17 cellular contexts compared by ENCODE assay signal in the genomic region with DNA sequence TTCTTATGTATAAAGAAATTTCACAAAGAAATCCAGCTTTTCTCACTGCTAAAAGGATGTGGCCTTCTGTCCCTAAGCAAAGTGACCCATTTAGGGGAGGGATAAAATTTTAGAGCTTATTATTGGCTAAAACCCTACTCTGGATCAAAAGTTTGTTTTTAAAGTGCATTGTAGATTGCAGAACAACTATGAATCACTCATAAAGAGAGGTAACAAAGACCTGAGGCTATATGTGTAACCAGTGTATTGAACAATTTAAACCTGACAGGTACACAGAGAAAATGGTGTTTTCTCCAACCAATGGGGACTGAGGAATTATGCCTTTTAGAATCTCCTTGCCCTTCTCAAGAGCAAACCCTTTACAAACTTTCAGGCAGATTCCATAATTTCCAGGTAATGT.
DNase-seq lines count a peak whose midpoint lies in the region; ATAC-seq and TF ChIP-seq lines count a peak whose summit lies in the region.
"Had no signal": no experiment of that assay in that cellular context is flagged by ENCODE, and none has a peak within 500 bp of the region (broad histone marks: within the 10 kb centered on the region; RNA-seq: fewer than 3 reads in every experiment).

No MANE protein-coding gene starts in this region.

- H3K36me3 ChIP-seq in ACC112 (ENCODE audit: insufficient read depth, low read length) = no peaks in the 10 kb centered on the region; the same call in 1 of the 2 replicates
- no peaks in the 10 kb centered on the region for H3K36me3 ChIP-seq in mammary epithelial cell (ENCODE audit: insufficient read depth, low read length)
- H3K36me3 ChIP-seq: HAP-1 had no signal

- H3K9ac ChIP-seq in mammary epithelial cell (ENCODE audit: insufficient read depth, low read length) = no peak overlapping the region

- H3K4me3 Mint-ChIP-seq in activated T-helper 1 cell treated with anti-CD3 and anti-CD28 coated beads, Interleukin-12 subunit alpha, Interleukin-12 subunit beta, Interleukin-2, Interleukin-4 antibody, amounts not matched to agents 30 ng/mL and 10 ng/mL and 1 ng/mL, durations not matched to agents 14 hours and 24 hours and 36 hours = no peak overlapping the region
- H3K4me3 Mint-ChIP-seq: CD8-positive, alpha-beta T cell had no signal

- ATAC-seq in foreskin keratinocyte (peak; percentile 59), HG03095 (IDR thresholded peaks at IDR 0.05; ENCODE audit: unreplicated experiment) (no peak)
- ATAC-seq: CD8-positive, alpha-beta T cell had no signal

- H3K27me3 Mint-ChIP-seq in activated T-helper 1 cell treated with anti-CD3 and anti-CD28 coated beads, Interleukin-12 subunit alpha, Interleukin-12 subunit beta, Interleukin-2, Interleukin-4 antibody, amounts not matched to agents 30 ng/mL and 10 ng/mL and 1 ng/mL, durations not matched to agents 14 hours and 24 hours and 36 hours (ENCODE audit: insufficient read depth) = no peaks in the 10 kb centered on the region

- peak; percentile 56 for DNase-seq in M059J (ENCODE audit: low read depth)
- DNase-seq in mammary epithelial cell = peak; percentile 44
- DNase-seq in foreskin keratinocyte = peak in 1 of 2 donors; percentile 55
- DNase-seq in activated T-helper 1 cell treated with anti-CD3 and anti-CD28 coated beads, Interleukin-12 subunit alpha, Interleukin-12 subunit beta, Interleukin-2, Interleukin-4 antibody, amounts not matched to agents 30 ng/mL and 10 ng/mL and 1 ng/mL, durations not matched to agents 14 hours and 24 hours and 36 hours (ENCODE audit: low spot score) = no peak
- DNase-seq in C1 segment of cervical spinal cord (lab: John Stamatoyannopoulos, UW) = no peak
- DNase-seq: 8988T; ACHN; CD8-positive, alpha-beta T cell; COR-L47; DMS153; DMS79 treated with DMSO at 0.1 percent for 48 hours; EL; GDM1 had no signal

- no peaks in the 10 kb centered on the region for H4K20me1 ChIP-seq in mammary epithelial cell (ENCODE audit: insufficient read depth, low read length)

- peaks cover 44% of the 10 kb centered on the region for H3K4me1 ChIP-seq in ACC112 (ENCODE audit: control insufficient read depth, insufficient read depth, low read length, unreplicated experiment)
- H3K4me1 ChIP-seq in mammary epithelial cell (ENCODE audit: insufficient read depth, low read length) = peaks cover 20% of the 10 kb centered on the region
- peaks cover 22% of the 10 kb centered on the region for H3K4me1 ChIP-seq in foreskin keratinocyte
- H3K4me1 ChIP-seq: HAP-1 had no signal

- H3K4me3 ChIP-seq in ACC112 (ENCODE audit: low read depth, low read length) (no peak overlapping the region), mammary epithelial cell (replicated peaks in 1 of 3; ENCODE audit: insufficient read depth in 1 of 3, low read depth in 2 of 3, low read length in 3 of 3) (no peak overlapping the region)
- H3K4me3 ChIP-seq: HAP-1 had no signal

- H3K27me3 ChIP-seq in ACC112 (ENCODE audit: insufficient read depth, low read length) (no peaks in the 10 kb centered on the region), mammary epithelial cell (ENCODE audit: insufficient read depth, low read length) (no peaks in the 10 kb centered on the region), foreskin keratinocyte (no peaks in the 10 kb centered on the region)

- H3K4me2 ChIP-seq in mammary epithelial cell (ENCODE audit: insufficient read depth, low read depth, low read length) = no peak overlapping the region

- no TSS peak for BruUV-seq in mammary epithelial cell (replicated peaks; lab: Mats Ljungman, UMichigan)

- intact Hi-C loops in mammary epithelial cell (cut with micrococcal nuclease) = no loop called here
- intact Hi-C loops in activated T-helper 1 cell treated with anti-CD3 and anti-CD28 coated beads, Interleukin-12 subunit alpha, Interleukin-12 subunit beta, Interleukin-2, Interleukin-4 antibody, amounts not matched to agents 30 ng/mL and 10 ng/mL and 1 ng/mL, durations not matched to agents 14 hours and 24 hours and 36 hours (cut with micrococcal nuclease) = no loop called here

- H3K79me2 ChIP-seq in ACC112 (ENCODE audit: control insufficient read depth, insufficient read depth, low read length, unreplicated experiment) (no peaks in the 10 kb centered on the region), mammary epithelial cell (ENCODE audit: insufficient read depth, low read length) (no peaks in the 10 kb centered on the region)

- H3K27ac Mint-ChIP-seq in activated T-helper 1 cell treated with anti-CD3 and anti-CD28 coated beads, Interleukin-12 subunit alpha, Interleukin-12 subunit beta, Interleukin-2, Interleukin-4 antibody, amounts not matched to agents 30 ng/mL and 10 ng/mL and 1 ng/mL, durations not matched to agents 14 hours and 24 hours and 36 hours = no peak overlapping the region
- H3K27ac Mint-ChIP-seq: CD8-positive, alpha-beta T cell had no signal

- dilution Hi-C loops in mammary epithelial cell (cut with HindIII; ENCODE audit: low sequenced_read_pairs) = no loop called here

- H2AFZ ChIP-seq in ACC112 (ENCODE audit: low read length, unreplicated experiment) = peak overlapping the region; percentile 16
- H2AFZ ChIP-seq in mammary epithelial cell (ENCODE audit: low read depth, low read length) = no peak overlapping the region

- H3K4me1 Mint-ChIP-seq in activated T-helper 1 cell treated with anti-CD3 and anti-CD28 coated beads, Interleukin-12 subunit alpha, Interleukin-12 subunit beta, Interleukin-2, Interleukin-4 antibody, amounts not matched to agents 30 ng/mL and 10 ng/mL and 1 ng/mL, durations not matched to agents 14 hours and 24 hours and 36 hours (ENCODE audit: low read depth) = no peaks in the 10 kb centered on the region

- H3K9me3 ChIP-seq in mammary epithelial cell (replicated peaks; ENCODE audit: insufficient read depth, low read length) = peaks cover 2% of the 10 kb centered on the region
- H3K9me3 ChIP-seq: HAP-1 had no signal

- H3K9me3 Mint-ChIP-seq in activated T-helper 1 cell treated with anti-CD3 and anti-CD28 coated beads, Interleukin-12 subunit alpha, Interleukin-12 subunit beta, Interleukin-2, Interleukin-4 antibody, amounts not matched to agents 30 ng/mL and 10 ng/mL and 1 ng/mL, durations not matched to agents 14 hours and 24 hours and 36 hours = peaks cover 5% of the 10 kb centered on the region

- no peaks in the 10 kb centered on the region for H3K36me3 Mint-ChIP-seq in activated T-helper 1 cell treated with anti-CD3 and anti-CD28 coated beads, Interleukin-12 subunit alpha, Interleukin-12 subunit beta, Interleukin-2, Interleukin-4 antibody, amounts not matched to agents 30 ng/mL and 10 ng/mL and 1 ng/mL, durations not matched to agents 14 hours and 24 hours and 36 hours (ENCODE audit: low read depth)
- H3K36me3 Mint-ChIP-seq: CD8-positive, alpha-beta T cell had no signal

- H3K27ac ChIP-seq in ACC112 (ENCODE audit: low read depth, low read length) = peak overlapping the region; percentile 94
- no peak overlapping the region for H3K27ac ChIP-seq in mammary epithelial cell (ENCODE audit: insufficient read depth, low read depth, low read length)
- H3K27ac ChIP-seq in foreskin keratinocyte = no peak overlapping the region
- H3K27ac ChIP-seq: C4-2B had no signal

- TF ChIP-seq CTCF in mammary epithelial cell (conservative IDR thresholded peaks at IDR 0.05 in 1 of 2, IDR thresholded peaks at IDR 0.05 in 1 of 2; ENCODE audit: extremely low read depth in 1 of 2, insufficient read depth in 1 of 2, low read depth in 1 of 2, low read length in 2 of 2) (no peak), foreskin keratinocyte (conservative IDR thresholded peaks at IDR 0.05) (no peak)

- in situ Hi-C loops in mammary epithelial cell (cut with MboI; ENCODE audit: low sequenced_read_pairs in 2 of 2) = no loop called here

- CTCF ChIA-PET in mammary epithelial cell (lab: Charles Lee; ENCODE audit: low non-redundant PET) = no interaction called here

Comparison
In these comparisons a context has a peak if more than half of its experiments do, and no peak if none do; other contexts are left out.
1. DNase-seq: peak in M059J (single experiment) and mammary epithelial cell (single experiment); none in activated T-helper 1 cell treated with anti-CD3 and anti-CD28 coated beads, Interleukin-12 subunit alpha, Interleukin-12 subunit beta, Interleukin-2, Interleukin-4 antibody, amounts not matched to agents 30 ng/mL and 10 ng/mL and 1 ng/mL, durations not matched to agents 14 hours and 24 hours and 36 hours (single experiment) and C1 segment of cervical spinal cord (0 of 14).